8 cellular contexts compared by ENCODE assay signal in the genomic region with DNA sequence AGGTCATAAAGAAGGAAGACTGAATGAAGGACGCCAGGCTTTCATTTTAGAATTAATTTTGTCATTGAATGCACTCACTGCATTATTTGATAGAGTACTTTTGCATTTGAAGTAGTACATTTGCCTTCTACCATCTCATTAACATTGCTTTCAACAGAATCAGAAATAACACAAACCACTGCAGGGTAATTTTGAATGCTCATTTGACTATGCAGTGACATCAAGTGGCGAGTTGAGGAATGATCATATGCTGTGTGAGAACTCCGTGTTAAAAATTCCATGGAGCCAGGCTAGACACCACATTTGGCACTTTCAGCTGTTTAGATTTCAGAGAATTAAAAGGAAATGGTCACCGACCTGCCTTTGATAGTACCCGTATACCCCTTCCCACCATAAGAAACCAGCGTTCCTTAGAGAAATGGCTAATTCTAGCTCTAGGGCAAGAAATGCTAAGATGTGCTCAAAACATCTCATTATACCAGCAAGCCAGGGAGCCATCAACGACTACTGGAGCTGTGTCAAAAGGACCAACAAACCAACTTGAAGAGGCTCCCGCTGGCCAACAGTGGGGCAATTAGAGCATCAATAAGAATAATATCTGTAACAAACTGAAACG. TPM values are rescaled to one million over a fixed set of nuclear protein-coding genes. Genes with fewer than 3 reads are reported as not detected.
DNase-seq lines count a peak whose midpoint lies in the region; ATAC-seq and TF ChIP-seq lines count a peak whose summit lies in the region.

No MANE protein-coding gene starts in this region.

- CTCF ChIA-PET in HCT116 (lab: Charles Lee), result interaction anchor here (0.8 to 1.6 kb wide), 11 partner anchors 7 to 228 kb away, joined by 3 to 5 read pairs (median 4); a partner anchor contains a TSS
- CTCF ChIA-PET in SK-N-SH (lab: Yijun Ruan, JAX), result interaction anchor here (0.6 to 7.5 kb wide), 21 partner anchors 9 to 246 kb away, joined by 3 to 40 read pairs (median 5); no protein-coding TSS in a partner anchor

- no peak overlapping the region for H2AFZ ChIP-seq in HCT116 (ENCODE audit: low read depth, low read length, poor library complexity, severe bottlenecking)
- no peak overlapping the region for H2AFZ ChIP-seq in SK-N-SH (ENCODE audit: low read depth)

- H3K9me3 ChIP-seq in HCT116 (ENCODE audit: control insufficient read depth in 1 of 2, insufficient read depth in 1 of 2, low read depth in 1 of 2, low read length in 2 of 2) (no peaks in the 10 kb centered on the region), SK-N-SH (no peaks in the 10 kb centered on the region), ovary (no peaks in the 10 kb centered on the region)

- H3K27me3 ChIP-seq in HCT116 (ENCODE audit: insufficient read depth, low read length), result no peaks in the 10 kb centered on the region
- H3K27me3 ChIP-seq in SK-N-SH (ENCODE audit: insufficient read depth), result no peaks in the 10 kb centered on the region
- H3K27me3 ChIP-seq in ovary, result no peaks in the 10 kb centered on the region

- TF ChIP-seq POLR2A in HCT116 (IDR thresholded peaks at IDR 0.05; ENCODE audit: borderline replicate concordance, extremely low read depth, insufficient read depth, insufficient read length) (no peak), ovary (IDR thresholded peaks at IDR 0.05) (no peak)

- H3K4me1 ChIP-seq in HCT116 (ENCODE audit: control insufficient read depth in 1 of 2, insufficient read depth in 2 of 2, low read length in 2 of 2) (no peaks in the 10 kb centered on the region), SK-N-SH (ENCODE audit: control insufficient read depth in 1 of 2, insufficient read depth in 2 of 2, low read depth in 1 of 2, low read length in 1 of 2) (peaks cover 2 to 12% of the 10 kb centered on the region in 2 experiments; a peak in 2 of 4 replicates), ovary (ENCODE audit: insufficient read depth) (peaks cover 8% of the 10 kb centered on the region)

- TF ChIP-seq CTCF in C4-2B (conservative IDR thresholded peaks at IDR 0.05), result peak; percentile 88
- peak; percentile 59 to 79 (median 69); a peak in 5 of 6 replicates for TF ChIP-seq CTCF in HCT116 (IDR thresholded peaks at IDR 0.05 in 2 of 3, conservative IDR thresholded peaks at IDR 0.05 in 1 of 3; ENCODE audit: borderline replicate concordance in 1 of 3, insufficient read depth in 1 of 3, low read depth in 2 of 3, low read length in 2 of 3)
- peak; percentile 78 for TF ChIP-seq CTCF in SK-N-SH (IDR thresholded peaks at IDR 0.05)
- peak; percentile 72 for TF ChIP-seq CTCF in fibroblast of the aortic adventitia (IDR thresholded peaks at IDR 0.05; ENCODE audit: insufficient read depth, low read length)
- peak in 2 of 3 donors; percentile 63 to 68 for TF ChIP-seq CTCF in ovary (IDR thresholded peaks at IDR 0.05)

- TF ChIP-seq EP300 in SK-N-SH (IDR thresholded peaks at IDR 0.05; ENCODE audit: borderline replicate concordance in 1 of 2, low read depth in 1 of 2, low read length in 1 of 2), result no peak
- TF ChIP-seq EP300 in ovary (IDR thresholded peaks at IDR 0.05), result no peak

- WGBS in SK-N-SH (ENCODE audit: low lambda C conversion rate), result 34% methylated on average over 9 of the region's 9 CpGs
- WGBS in ovary, 3 donors, result 54 to 57% (median 56%) methylated on average over 9 of the region's 9 CpGs

- H3K36me3 ChIP-seq in HCT116 (ENCODE audit: control insufficient read depth in 1 of 2, insufficient read depth in 2 of 2, low read length in 2 of 2) (peaks cover 15 to 16% of the 10 kb centered on the region in 2 experiments; a peak in 3 of 4 replicates), SK-N-SH (replicated peaks in 1 of 2; ENCODE audit: control insufficient read depth in 1 of 2, insufficient read depth in 2 of 2, low read length in 1 of 2) (peaks cover 35 to 38% of the 10 kb centered on the region in 2 experiments), ovary (no peaks in the 10 kb centered on the region)

- no peak overlapping the region for H3K4me2 ChIP-seq in HCT116 (ENCODE audit: low read length)
- no peak overlapping the region for H3K4me2 ChIP-seq in SK-N-SH

- RAD21 ChIA-PET in HCT116 (lab: Charles Lee; ENCODE audit: low non-redundant PET in 1 of 2, low total read pairs in 2 of 2, uncharacterized antibody in 2 of 2, unreplicated experiment in 2 of 2), result interaction anchor here (0.6 to 1.4 kb wide), 2 partner anchors 55 to 228 kb away, joined by 3 read pairs; no protein-coding TSS in a partner anchor

- ATAC-seq in HCT116 (peak; percentile 81), GM21717 (IDR thresholded peaks at IDR 0.05; ENCODE audit: unreplicated experiment) (no peak)
- no peak for ATAC-seq in activated CD4-positive, CD25-positive, alpha-beta regulatory T cell treated with anti-CD3 and anti-CD28 coated beads, Interleukin-2, amount 50 U/mL, for 24 hours

- no peaks in the 10 kb centered on the region for H3K79me2 ChIP-seq in HCT116 (ENCODE audit: insufficient read depth, low read length)
- peaks cover 5% of the 10 kb centered on the region; the same call in 1 of the 2 replicates for H3K79me2 ChIP-seq in SK-N-SH (ENCODE audit: insufficient read depth)

- no peak overlapping the region for H3K27ac ChIP-seq in C4-2B
- no peak overlapping the region for H3K27ac ChIP-seq in HCT116 (ENCODE audit: low read depth, low read length)
- H3K27ac ChIP-seq in SK-N-SH (ENCODE audit: low read depth in 2 of 2, low read length in 1 of 2), result no peak overlapping the region
- no peak overlapping the region for H3K27ac ChIP-seq in ovary

- DNase-seq in HCT116 (ENCODE audit: low read depth, low spot score) (peak; percentile 33), SK-N-SH (peak; percentile 45), fibroblast of the aortic adventitia (ENCODE audit: low read depth) (peak; percentile 79), ovary (peak in 1 of 5 donors; percentile 57), SHP77 (lab: John Stamatoyannopoulos, UW) (no peak)

- H3K9me2 ChIP-seq in HCT116 (ENCODE audit: insufficient read depth) (no peaks in the 10 kb centered on the region), SK-N-SH (no peaks in the 10 kb centered on the region)

- peaks cover 18% of the 10 kb centered on the region for H3F3A ChIP-seq in SK-N-SH (replicated peaks; ENCODE audit: insufficient read depth)

- H3K4me3 ChIP-seq in HCT116 (replicated peaks in 1 of 2; ENCODE audit: low read depth in 1 of 2, low read length in 2 of 2) (no peak overlapping the region), SK-N-SH (ENCODE audit: low read depth in 2 of 2, low read length in 1 of 2) (no peak overlapping the region; a peak in 1 of 4 replicates), fibroblast of the aortic adventitia (ENCODE audit: low read depth, low read length) (no peak overlapping the region), ovary (no peak overlapping the region)

- H3K9ac ChIP-seq in HCT116 (ENCODE audit: low read length), result no peak overlapping the region
- no peak overlapping the region for H3K9ac ChIP-seq in SK-N-SH

- intact Hi-C loops in HCT116 (cut with micrococcal nuclease) (loop anchor here (1.0 to 10.0 kb wide), 4 partner anchors 67 to 194 kb away; a partner anchor contains a TSS), ovary (cut with DNase I) (loop anchor here (5.0 to 10.0 kb wide), 4 partner anchors 66 to 149 kb away; no protein-coding TSS in a partner anchor)

- POLR2A ChIA-PET in HCT116 (lab: Charles Lee) (no interaction called here), SK-N-SH (lab: Yijun Ruan, JAX) (interaction anchor here (1.2 kb wide), 1 partner anchor 197 kb away, joined by 3 read pairs; no protein-coding TSS in a partner anchor)

- TF ChIP-seq RAD21 in HCT116 (IDR thresholded peaks at IDR 0.05; ENCODE audit: low read depth) (peak; percentile 85), SK-N-SH (IDR thresholded peaks at IDR 0.05; ENCODE audit: low read length) (peak; percentile 78)

- H4K20me1 ChIP-seq in HCT116 (ENCODE audit: insufficient read depth) (no peaks in the 10 kb centered on the region), SK-N-SH (ENCODE audit: insufficient read depth) (no peaks in the 10 kb centered on the region)

- BruUV-seq in HCT116 (replicated peaks; lab: Mats Ljungman, UMichigan), result no TSS peak

TF ChIP-seq in HCT116, 20 proteins besides CTCF, POLR2A, EP300 and RAD21 (continues in another document):
- TF ChIP-seq FOSL1 (IDR thresholded peaks at IDR 0.05; ENCODE audit: low read depth) (no peak), SP1 (IDR thresholded peaks at IDR 0.05; ENCODE audit: low read depth) (no peak), EGR1 (IDR thresholded peaks at IDR 0.05; ENCODE audit: low read depth) (no peak), SRF (IDR thresholded peaks at IDR 0.05; ENCODE audit: low read depth) (no peak), ZNF274 (IDR thresholded peaks at IDR 0.05; ENCODE audit: low read depth, low read length) (no peak), POLR2AphosphoS5 (IDR thresholded peaks at IDR 0.05; ENCODE audit: low read depth, low read length) (no peak), TCF7L2 (IDR thresholded peaks at IDR 0.05; ENCODE audit: borderline replicate concordance, extremely low read depth, insufficient read depth, insufficient read length) (no peak)

TF ChIP-seq in SK-N-SH, 30 proteins besides CTCF, POLR2A, EP300 and RAD21:
- TF ChIP-seq TEAD4 (IDR thresholded peaks at IDR 0.05; ENCODE audit: borderline replicate concordance, insufficient read depth) (no peak), SMC3 (IDR thresholded peaks at IDR 0.05; ENCODE audit: low read depth, low read length) (peak; percentile 72)

RNA-seq across cellular contexts. Expression of a gene that starts 16.5 kb away (rescaled TPM):
- total RNA-seq in HCT116 (2021; ENCODE audit: unreplicated experiment) (41.0 TPM), fibroblast of the aortic adventitia (ENCODE audit: low replicate concordance) (14.4 and 35.3 TPM in 2 replicates), ovary (100 to 1,000 TPM in 2 of 7 donors, 10 to 100 TPM in 5; 31.6 to 102 (median 83.7) TPM)
- polyA plus RNA-seq in HCT116 (2012), result 57.2 and 57.3 TPM in 2 replicates
- polyA plus RNA-seq in SK-N-SH (2012; rRNA removed) (16.3 and 17.9 TPM in 2 replicates), ovary (100 to 1,000 TPM in 1 of 2 donors, 10 to 100 TPM in 1; 90.2 to 150 TPM)
- 24.2 and 25.8 TPM in 2 replicates for polyA plus RNA-seq in SK-N-SH (2012; cell fraction: cytosol; rRNA removed)
- 12.7 and 18.1 TPM in 2 replicates for polyA plus RNA-seq in SK-N-SH (2012; cell fraction: nucleus; rRNA removed)

RNA-seq across cellular contexts. Expression of a gene that starts 31.6 kb away (rescaled TPM):
- total RNA-seq in HCT116 (2021; ENCODE audit: unreplicated experiment) (not detected), fibroblast of the aortic adventitia (ENCODE audit: low replicate concordance) (not detected in 2 replicates), ovary (under 1 TPM in 1 of 7 donors, not detected in 6; 0.37 TPM)
- 0.96 and 1.5 TPM in 2 replicates for polyA plus RNA-seq in HCT116 (2012)
- polyA plus RNA-seq in SK-N-SH (2012; rRNA removed) (not detected in 2 replicates), ovary (under 1 TPM in 1 of 2 donors, not detected in 1; 0.22 TPM)
- not detected in 2 replicates for polyA plus RNA-seq in SK-N-SH (2012; cell fraction: cytosol; rRNA removed)
- 0.14 TPM in 1 of 2 replicates, not detected in the other for polyA plus RNA-seq in SK-N-SH (2012; cell fraction: nucleus; rRNA removed)

Comparison
In these comparisons a context has a peak if more than half of its experiments do, and no peak if none do; other contexts are left out.
1. DNase-seq: peak in HCT116 (single experiment), SK-N-SH (single experiment) and fibroblast of the aortic adventitia (single experiment); none in SHP77 (0 of 2).
2. Peak in every context shown above with its lines, with median percentiles within 50 percentile points of each other: CTCF ChIP-seq.